1 cellular context compared by ENCODE assay signal in the genomic region with DNA sequence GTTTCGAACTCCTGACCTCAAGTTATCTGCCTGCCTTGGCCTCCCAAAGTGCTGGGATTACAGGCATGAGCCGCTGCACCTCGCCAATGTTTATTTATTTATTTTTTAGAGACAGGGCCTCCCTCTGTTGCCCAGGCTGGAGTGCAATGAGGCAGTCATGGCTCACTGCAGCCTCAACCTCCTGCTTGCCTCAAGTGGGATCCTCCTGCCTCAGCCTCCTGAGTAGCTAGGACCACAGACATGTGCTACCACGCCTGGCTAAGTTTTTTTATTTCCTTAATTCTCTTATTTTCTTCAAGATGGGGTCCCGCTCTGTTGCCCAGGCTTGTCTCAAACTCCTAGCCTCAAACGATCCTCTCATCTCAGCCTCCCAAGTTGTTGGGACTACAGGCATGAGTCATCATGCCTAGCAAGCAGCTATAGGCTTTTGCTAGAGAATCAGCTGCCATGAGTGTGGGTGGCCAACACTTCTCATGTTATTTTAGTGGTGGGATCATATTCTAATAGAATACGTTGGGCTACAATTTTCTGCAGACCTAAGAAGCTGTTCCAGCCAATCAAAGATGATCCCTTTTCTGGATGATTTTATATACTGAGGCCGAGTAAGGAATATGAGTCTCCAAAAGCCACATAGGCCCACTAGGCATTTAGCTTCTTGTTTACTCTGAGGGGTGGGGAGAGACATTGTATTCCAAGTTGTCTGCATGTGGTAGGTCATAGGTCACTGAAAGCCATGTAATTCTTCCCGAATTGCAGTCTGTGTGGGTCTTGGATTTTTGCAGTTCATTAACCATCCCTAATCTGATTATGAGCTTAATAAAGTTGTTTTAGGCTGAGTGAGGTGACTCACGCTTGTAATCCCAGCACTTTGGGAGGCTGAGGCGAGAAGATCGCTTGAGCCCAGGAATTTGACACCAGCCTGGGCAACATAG.
TF ChIP-seq lines count a peak whose summit lies in the region.

No MANE protein-coding gene starts in this region.

TF ChIP-seq in HepG2, 621 proteins besides CTCF, POLR2A, EP300 and RAD21 (continued from another document):
- TF ChIP-seq, protein P1, sequence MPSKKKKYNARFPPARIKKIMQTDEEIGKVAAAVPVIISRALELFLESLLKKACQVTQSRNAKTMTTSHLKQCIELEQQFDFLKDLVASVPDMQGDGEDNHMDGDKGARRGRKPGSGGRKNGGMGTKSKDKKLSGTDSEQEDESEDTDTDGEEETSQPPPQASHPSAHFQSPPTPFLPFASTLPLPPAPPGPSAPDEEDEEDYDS (CRISPR knock-in tag; IDR thresholded peaks at IDR 0.05): no peak
- TF ChIP-seq RBAK (CRISPR knock-in tag; IDR thresholded peaks at IDR 0.05) (no peak), YEATS2 (CRISPR knock-in tag; IDR thresholded peaks at IDR 0.05; ENCODE audit: borderline replicate concordance) (no peak), HNRNPLL (IDR thresholded peaks at IDR 0.05; ENCODE audit: low read depth, low read length, poor library complexity, severe bottlenecking) (no peak), FOSL2 (CRISPR knock-in tag; IDR thresholded peaks at IDR 0.05) (peak; percentile 53; the same call in 1 of the 2 replicates), HCFC1 (IDR thresholded peaks at IDR 0.05; ENCODE audit: low read depth, low read length) (no peak), NR2F6 (IDR thresholded peaks at IDR 0.05) (peak; percentile 41; the same call in 1 of the 2 replicates), NR2F6 (CRISPR knock-in tag; IDR thresholded peaks at IDR 0.05) (no peak)
- TF ChIP-seq, protein P2, sequence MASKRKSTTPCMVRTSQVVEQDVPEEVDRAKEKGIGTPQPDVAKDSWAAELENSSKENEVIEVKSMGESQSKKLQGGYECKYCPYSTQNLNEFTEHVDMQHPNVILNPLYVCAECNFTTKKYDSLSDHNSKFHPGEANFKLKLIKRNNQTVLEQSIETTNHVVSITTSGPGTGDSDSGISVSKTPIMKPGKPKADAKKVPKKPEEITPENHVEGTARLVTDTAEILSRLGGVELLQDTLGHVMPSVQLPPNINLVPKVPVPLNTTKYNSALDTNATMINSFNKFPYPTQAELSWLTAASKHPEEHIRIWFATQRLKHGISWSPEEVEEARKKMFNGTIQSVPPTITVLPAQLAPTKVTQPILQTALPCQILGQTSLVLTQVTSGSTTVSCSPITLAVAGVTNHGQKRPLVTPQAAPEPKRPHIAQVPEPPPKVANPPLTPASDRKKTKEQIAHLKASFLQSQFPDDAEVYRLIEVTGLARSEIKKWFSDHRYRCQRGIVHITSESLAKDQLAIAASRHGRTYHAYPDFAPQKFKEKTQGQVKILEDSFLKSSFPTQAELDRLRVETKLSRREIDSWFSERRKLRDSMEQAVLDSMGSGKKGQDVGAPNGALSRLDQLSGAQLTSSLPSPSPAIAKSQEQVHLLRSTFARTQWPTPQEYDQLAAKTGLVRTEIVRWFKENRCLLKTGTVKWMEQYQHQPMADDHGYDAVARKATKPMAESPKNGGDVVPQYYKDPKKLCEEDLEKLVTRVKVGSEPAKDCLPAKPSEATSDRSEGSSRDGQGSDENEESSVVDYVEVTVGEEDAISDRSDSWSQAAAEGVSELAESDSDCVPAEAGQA (IDR thresholded peaks at IDR 0.05; ENCODE audit: low read depth): no peak
- TF ChIP-seq, protein P2 (CRISPR knock-in tag; IDR thresholded peaks at IDR 0.05; ENCODE audit: borderline replicate concordance): no peak
- TF ChIP-seq, protein P3, sequence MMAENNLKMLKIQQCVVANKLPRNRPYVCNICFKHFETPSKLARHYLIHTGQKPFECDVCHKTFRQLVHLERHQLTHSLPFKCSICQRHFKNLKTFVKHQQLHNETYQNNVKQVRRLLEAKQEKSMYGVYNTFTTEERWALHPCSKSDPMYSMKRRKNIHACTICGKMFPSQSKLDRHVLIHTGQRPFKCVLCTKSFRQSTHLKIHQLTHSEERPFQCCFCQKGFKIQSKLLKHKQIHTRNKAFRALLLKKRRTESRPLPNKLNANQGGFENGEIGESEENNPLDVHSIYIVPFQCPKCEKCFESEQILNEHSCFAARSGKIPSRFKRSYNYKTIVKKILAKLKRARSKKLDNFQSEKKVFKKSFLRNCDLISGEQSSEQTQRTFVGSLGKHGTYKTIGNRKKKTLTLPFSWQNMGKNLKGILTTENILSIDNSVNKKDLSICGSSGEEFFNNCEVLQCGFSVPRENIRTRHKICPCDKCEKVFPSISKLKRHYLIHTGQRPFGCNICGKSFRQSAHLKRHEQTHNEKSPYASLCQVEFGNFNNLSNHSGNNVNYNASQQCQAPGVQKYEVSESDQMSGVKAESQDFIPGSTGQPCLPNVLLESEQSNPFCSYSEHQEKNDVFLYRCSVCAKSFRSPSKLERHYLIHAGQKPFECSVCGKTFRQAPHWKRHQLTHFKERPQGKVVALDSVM (CRISPR knock-in tag; IDR thresholded peaks at IDR 0.05): peak; percentile 85
- TF ChIP-seq, protein P4, sequence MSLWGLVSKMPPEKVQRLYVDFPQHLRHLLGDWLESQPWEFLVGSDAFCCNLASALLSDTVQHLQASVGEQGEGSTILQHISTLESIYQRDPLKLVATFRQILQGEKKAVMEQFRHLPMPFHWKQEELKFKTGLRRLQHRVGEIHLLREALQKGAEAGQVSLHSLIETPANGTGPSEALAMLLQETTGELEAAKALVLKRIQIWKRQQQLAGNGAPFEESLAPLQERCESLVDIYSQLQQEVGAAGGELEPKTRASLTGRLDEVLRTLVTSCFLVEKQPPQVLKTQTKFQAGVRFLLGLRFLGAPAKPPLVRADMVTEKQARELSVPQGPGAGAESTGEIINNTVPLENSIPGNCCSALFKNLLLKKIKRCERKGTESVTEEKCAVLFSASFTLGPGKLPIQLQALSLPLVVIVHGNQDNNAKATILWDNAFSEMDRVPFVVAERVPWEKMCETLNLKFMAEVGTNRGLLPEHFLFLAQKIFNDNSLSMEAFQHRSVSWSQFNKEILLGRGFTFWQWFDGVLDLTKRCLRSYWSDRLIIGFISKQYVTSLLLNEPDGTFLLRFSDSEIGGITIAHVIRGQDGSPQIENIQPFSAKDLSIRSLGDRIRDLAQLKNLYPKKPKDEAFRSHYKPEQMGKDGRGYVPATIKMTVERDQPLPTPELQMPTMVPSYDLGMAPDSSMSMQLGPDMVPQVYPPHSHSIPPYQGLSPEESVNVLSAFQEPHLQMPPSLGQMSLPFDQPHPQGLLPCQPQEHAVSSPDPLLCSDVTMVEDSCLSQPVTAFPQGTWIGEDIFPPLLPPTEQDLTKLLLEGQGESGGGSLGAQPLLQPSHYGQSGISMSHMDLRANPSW (CRISPR knock-in tag; IDR thresholded peaks at IDR 0.05; ENCODE audit: borderline replicate concordance): no peak
